ENCODE assay signal across 8 cellular contexts in the genomic region with DNA sequence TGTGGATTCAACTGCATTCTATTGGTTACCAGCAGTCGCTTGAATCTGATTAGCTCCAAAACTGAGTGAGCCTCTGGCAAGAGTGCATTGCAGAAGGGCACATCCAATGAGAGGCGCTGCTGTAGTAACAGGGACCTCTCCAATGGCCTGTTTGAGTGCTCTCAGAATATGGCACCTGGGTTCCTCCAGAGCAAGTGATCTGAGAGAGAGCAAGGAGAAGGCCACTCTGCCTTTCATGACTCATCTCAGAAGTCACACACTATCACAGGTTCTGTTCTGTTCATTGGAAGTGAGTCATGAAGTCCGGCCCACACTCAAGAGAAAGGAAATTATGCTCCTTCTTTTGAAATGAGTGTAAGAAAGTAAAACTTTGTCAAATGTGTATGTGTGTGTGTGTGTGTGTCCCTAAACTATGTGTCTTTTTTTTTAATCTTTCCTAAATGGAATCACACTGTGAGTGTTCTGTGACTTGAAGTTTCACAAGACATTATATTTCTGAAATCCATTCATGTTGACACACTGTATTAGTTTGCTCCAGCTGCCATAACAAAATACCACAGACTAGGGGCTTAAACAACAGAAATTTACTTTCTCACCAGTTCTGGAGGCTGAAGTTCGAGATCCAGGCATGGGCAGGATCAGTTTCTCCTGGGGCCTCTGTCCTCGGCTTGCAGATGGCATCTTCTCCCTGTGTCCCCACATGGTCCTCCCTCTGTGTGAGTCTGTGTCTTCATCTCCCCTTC.
DNase-seq lines count a peak whose midpoint lies in the region; ATAC-seq and TF ChIP-seq lines count a peak whose summit lies in the region.

No MANE protein-coding gene starts in this region.

- DNase-seq in DMS53 (lab: John Stamatoyannopoulos, UW) (peak; percentile 30), DMS53 treated with DMSO at 0.1 percent for 48 hours (lab: John Stamatoyannopoulos, UW; ENCODE audit: unreplicated experiment) (no peak), brain microvascular endothelial cell (peak; percentile 80), NCI-H2196 (lab: John Stamatoyannopoulos, UW; ENCODE audit: unreplicated experiment) (no peak), mesenteric fat pad (ENCODE audit: low spot score) (no peak)
- DNase-seq in stimulated activated CD4-positive, alpha-beta T cell treated with anti-CD3 and anti-CD28 coated beads, TNF-alpha, amount 100 ng/mL, for 48 hours (ENCODE audit: low read depth in 3 of 3) = peak; percentile 16 to 38 (median 38)

- in situ Hi-C loops in brain microvascular endothelial cell (cut with HindIII; ENCODE audit: low pct_ligation_motif_present, low sequenced_read_pairs) = no loop called here

- no peak overlapping the region for H3K4me3 ChIP-seq in brain microvascular endothelial cell (ENCODE audit: low read depth, low read length)

- H3K27ac ChIP-seq in brain microvascular endothelial cell = no peak overlapping the region

- no peaks in the 10 kb centered on the region for H3K36me3 ChIP-seq in brain microvascular endothelial cell (replicated peaks)

- H3K27me3 ChIP-seq in brain microvascular endothelial cell (replicated peaks) = no peaks in the 10 kb centered on the region

- peak; percentile 66 for ATAC-seq in HG03439 (IDR thresholded peaks at IDR 0.05; ENCODE audit: unreplicated experiment)
- ATAC-seq in GM18909 (IDR thresholded peaks at IDR 0.05; ENCODE audit: poor library complexity, unreplicated experiment) = no peak

- no peak for TF ChIP-seq CTCF in brain microvascular endothelial cell (IDR thresholded peaks at IDR 0.05; ENCODE audit: low read depth, low read length, missing control alignments)

Comparison
In these comparisons a context has a peak if more than half of its experiments do, and no peak if none do; other contexts are left out.
1. DNase-seq: peak in DMS53 (single experiment), brain microvascular endothelial cell (single experiment) and stimulated activated CD4-positive, alpha-beta T cell treated with anti-CD3 and anti-CD28 coated beads, TNF-alpha, amount 100 ng/mL, for 48 hours (3 of 3); none in DMS53 treated with DMSO at 0.1 percent for 48 hours (single experiment), NCI-H2196 (single experiment) and mesenteric fat pad (single experiment).